ENCODE assay signal across 16 cellular contexts in genomic region chr1:9657521-9658032, GRCh38. TPM values are rescaled to one million over a fixed set of nuclear protein-coding genes. Genes with fewer than 3 reads are reported as not detected.
DNase-seq lines count a peak whose midpoint lies in the region; ATAC-seq and TF ChIP-seq lines count a peak whose summit lies in the region.
"Had no signal": no experiment of that assay in that cellular context is flagged by ENCODE, and none has a peak within 500 bp of the region (broad histone marks: within the 10 kb centered on the region; RNA-seq: fewer than 3 reads in every experiment).

No MANE protein-coding gene starts in this region.

- no peaks in the 10 kb centered on the region for H3K9me3 Mint-ChIP-seq in CD4-positive, alpha-beta memory T cell
- H3K9me3 Mint-ChIP-seq in GM23338 (no peaks in the 10 kb centered on the region), naive B cell (no peaks in the 10 kb centered on the region), nephron progenitor cell (no peaks in the 10 kb centered on the region)
- H3K9me3 Mint-ChIP-seq in activated CD8-positive, alpha-beta T cell treated with anti-CD3 and anti-CD28 coated beads, Interleukin-2, amount 10 ng/mL, durations not matched to agents 7 days and 5 days (ENCODE audit: insufficient read depth) = no peaks in the 10 kb centered on the region
- H3K9me3 Mint-ChIP-seq: neural crest cell had no signal

- no peak overlapping the region for H3K4me3 ChIP-seq in CD4-positive, alpha-beta memory T cell (ENCODE audit: low read length in 2 of 2)
- H3K4me3 ChIP-seq in GM23338 (0 out of 2 replicates have a peak overlapping the region, but pooled peaks have one; percentile 24), tibial artery (no peak overlapping the region)
- H3K4me3 ChIP-seq: testis had no signal

- peaks cover 12 to 49% of the 10 kb centered on the region in 2 donors for H3K36me3 Mint-ChIP-seq in CD4-positive, alpha-beta memory T cell
- H3K36me3 Mint-ChIP-seq in GM23338 (ENCODE audit: low read depth) = no peaks in the 10 kb centered on the region
- peaks cover 75% of the 10 kb centered on the region for H3K36me3 Mint-ChIP-seq in activated CD8-positive, alpha-beta T cell treated with anti-CD3 and anti-CD28 coated beads, Interleukin-2, amount 10 ng/mL, durations not matched to agents 7 days and 5 days (ENCODE audit: low read depth)
- peaks cover 0 to 8% of the 10 kb centered on the region in 2 donors for H3K36me3 Mint-ChIP-seq in naive B cell
- no peaks in the 10 kb centered on the region for H3K36me3 Mint-ChIP-seq in nephron progenitor cell (ENCODE audit: low read depth)

- no peaks in the 10 kb centered on the region for H3K27me3 Mint-ChIP-seq in CD4-positive, alpha-beta memory T cell
- H3K27me3 Mint-ChIP-seq in GM23338 (ENCODE audit: insufficient read depth, low read depth, poor library complexity) (peaks cover 30% of the 10 kb centered on the region), naive B cell (no peaks in the 10 kb centered on the region), nephron progenitor cell (ENCODE audit: low read depth, poor library complexity) (peaks cover 58% of the 10 kb centered on the region)
- H3K27me3 Mint-ChIP-seq in activated CD8-positive, alpha-beta T cell treated with anti-CD3 and anti-CD28 coated beads, Interleukin-2, amount 10 ng/mL, durations not matched to agents 7 days and 5 days (ENCODE audit: low read depth) = no peaks in the 10 kb centered on the region

- H3K27ac Mint-ChIP-seq in CD4-positive, alpha-beta memory T cell = peak overlapping the region; percentile 90 to 97 (median 93)
- H3K27ac Mint-ChIP-seq in GM23338 (peak overlapping the region; percentile 60), naive B cell (peak overlapping the region; percentile 1 to 96 (median 78)), nephron progenitor cell (no peak overlapping the region)
- peak overlapping the region; percentile 83 for H3K27ac Mint-ChIP-seq in activated CD8-positive, alpha-beta T cell treated with anti-CD3 and anti-CD28 coated beads, Interleukin-2, amount 10 ng/mL, durations not matched to agents 7 days and 5 days

- H3K4me3 Mint-ChIP-seq in CD4-positive, alpha-beta memory T cell = peak overlapping the region in 7 of 8 donors; percentile 56 to 98 (median 71)
- H3K4me3 Mint-ChIP-seq in GM23338 (no peak overlapping the region), naive B cell (peak overlapping the region; percentile 55 to 99 (median 68)), nephron progenitor cell (no peak overlapping the region)
- peak overlapping the region; percentile 90 for H3K4me3 Mint-ChIP-seq in activated CD8-positive, alpha-beta T cell treated with anti-CD3 and anti-CD28 coated beads, Interleukin-2, amount 10 ng/mL, durations not matched to agents 7 days and 5 days
- H3K4me3 Mint-ChIP-seq: neural crest cell had no signal

- TF ChIP-seq CTCF in GM23338 (conservative IDR thresholded peaks at IDR 0.05; ENCODE audit: low read depth in 2 of 2) = no peak
- TF ChIP-seq CTCF in nephron progenitor cell (IDR thresholded peaks at IDR 0.05) = no peak
- TF ChIP-seq CTCF in tibial artery (IDR thresholded peaks at IDR 0.05) = no peak

- no peaks in the 10 kb centered on the region for H3K79me2 ChIP-seq in GM23338 (replicated peaks; ENCODE audit: insufficient read depth)

- no peaks in the 10 kb centered on the region for H3K27me3 ChIP-seq in CD4-positive, alpha-beta memory T cell (ENCODE audit: insufficient read depth, low read length)
- H3K27me3 ChIP-seq in GM23338 (ENCODE audit: insufficient read depth) = peaks cover 19% of the 10 kb centered on the region
- H3K27me3 ChIP-seq in tibial artery = peaks cover 0 to 22% of the 10 kb centered on the region in 2 donors
- H3K27me3 ChIP-seq: testis had no signal

- ATAC-seq in GM23338 (peak; percentile 46; the same call in 2 of the 3 replicates), naive B cell (ENCODE audit: low read depth in 2 of 2) (no peak), GM21825 (IDR thresholded peaks at IDR 0.05; ENCODE audit: unreplicated experiment) (no peak)
- ATAC-seq in activated CD8-positive, alpha-beta T cell treated with anti-CD3 and anti-CD28 coated beads, Interleukin-2, amount 10 ng/mL, durations not matched to agents 7 days and 5 days = no peak

- intact Hi-C loops in CD4-positive, alpha-beta memory T cell (cut with micrococcal nuclease) = no loop called here
- intact Hi-C loops in tibial artery (cut with DNase I; ENCODE audit: low total_unique reads) = no loop called here

- POLR2A ChIA-PET in CD4-positive, alpha-beta memory T cell (lab: Charles Lee; ENCODE audit: partially characterized antibody) = interaction anchor here (0.6 to 12.7 kb wide), 5 partner anchors 9 to 58 kb away, joined by 3 to 658 read pairs (median 4); no protein-coding TSS in a partner anchor
- POLR2A ChIA-PET in activated CD8-positive, alpha-beta T cell treated with anti-CD3 and anti-CD28 coated beads, Interleukin-2, amount 10 ng/mL, durations not matched to agents 7 days and 5 days (lab: Charles Lee) = interaction anchor here (0.6 to 10.3 kb wide), 4 partner anchors 9 to 60 kb away, joined by 3 to 355 read pairs (median 64); no protein-coding TSS in a partner anchor

- peak overlapping the region; percentile 95 for H2AFZ ChIP-seq in GM23338

- no peak for DNase-seq in CD4-positive, alpha-beta memory T cell
- peak; percentile 35 for DNase-seq in GM23338 (ENCODE audit: low spot score)
- DNase-seq in activated CD8-positive, alpha-beta T cell treated with anti-CD3 and anti-CD28 coated beads, Interleukin-2, amount 10 ng/mL, durations not matched to agents 7 days and 5 days = no peak
- no peak for DNase-seq in naive B cell
- no peak for DNase-seq in MV-4-11 (lab: John Stamatoyannopoulos, UW)
- no peak for DNase-seq in nephron progenitor cell
- DNase-seq in tibial artery = no peak
- DNase-seq: anterior cingulate cortex, COR-L47, cortex of kidney, GDM1, NCI-H2227 treated with DMSO at 0.1 percent for 48 hours, SK-N-SH, testis had no signal

- peak overlapping the region; percentile 32 for H3K27ac ChIP-seq in CD4-positive, alpha-beta memory T cell (ENCODE audit: low read depth, low read length)
- H3K27ac ChIP-seq in GM23338 (ENCODE audit: low read depth) (no peak overlapping the region), tibial artery (no peak overlapping the region)
- H3K27ac ChIP-seq: testis had no signal

- H3F3A ChIP-seq in GM23338 (replicated peaks; ENCODE audit: low read depth) = 0 out of 2 replicates have a peak, but pooled peaks cover 6% of the 10 kb centered on the region

- peaks cover 50 to 86% (median 67%) of the 10 kb centered on the region in 4 donors for H3K4me1 Mint-ChIP-seq in CD4-positive, alpha-beta memory T cell
- peaks cover 17% of the 10 kb centered on the region for H3K4me1 Mint-ChIP-seq in GM23338
- H3K4me1 Mint-ChIP-seq in activated CD8-positive, alpha-beta T cell treated with anti-CD3 and anti-CD28 coated beads, Interleukin-2, amount 10 ng/mL, durations not matched to agents 7 days and 5 days (ENCODE audit: low read depth) = peaks cover 72% of the 10 kb centered on the region
- peaks cover 56 to 94% (median 81%) of the 10 kb centered on the region in 3 donors for H3K4me1 Mint-ChIP-seq in naive B cell
- peaks cover 15% of the 10 kb centered on the region for H3K4me1 Mint-ChIP-seq in nephron progenitor cell

- CTCF ChIA-PET in CD4-positive, alpha-beta memory T cell (lab: Charles Lee; ENCODE audit: partially characterized antibody) = interaction anchor here (0.8 to 1.8 kb wide), 4 partner anchors 11 to 31 kb away, joined by 3 to 6 read pairs (median 4); no protein-coding TSS in a partner anchor
- CTCF ChIA-PET in activated CD8-positive, alpha-beta T cell treated with anti-CD3 and anti-CD28 coated beads, Interleukin-2, amount 10 ng/mL, durations not matched to agents 7 days and 5 days (lab: Charles Lee) = interaction anchor here (0.9 to 12.0 kb wide), 4 partner anchors 29 to 44 kb away, joined by 3 to 232 read pairs (median 6); no protein-coding TSS in a partner anchor

- H3K9me2 ChIP-seq in GM23338 (ENCODE audit: insufficient read depth) = no peaks in the 10 kb centered on the region
- H3K9me2 ChIP-seq: SK-N-SH had no signal

- peaks cover 78% of the 10 kb centered on the region for H3K4me1 ChIP-seq in CD4-positive, alpha-beta memory T cell (ENCODE audit: insufficient read depth, low read length)
- H3K4me1 ChIP-seq in GM23338 (ENCODE audit: insufficient read depth) = peaks cover 7% of the 10 kb centered on the region
- H3K4me1 ChIP-seq in tibial artery = peaks cover 0 to 3% (median 1%) of the 10 kb centered on the region in 4 donors
- H3K4me1 ChIP-seq: testis had no signal

- H3K4me2 ChIP-seq in GM23338 = peak overlapping the region; percentile 38; the same call in 1 of the 2 replicates
- H3K4me2 ChIP-seq: SK-N-SH had no signal

- H4K20me1 ChIP-seq in GM23338 (replicated peaks; ENCODE audit: insufficient read depth) = no peaks in the 10 kb centered on the region

- no peaks in the 10 kb centered on the region for H3K9me3 ChIP-seq in CD4-positive, alpha-beta memory T cell (ENCODE audit: control insufficient read depth in 1 of 2, low read length in 2 of 2)
- H3K9me3 ChIP-seq in tibial artery = no peaks in the 10 kb centered on the region
- H3K9me3 ChIP-seq: SK-N-SH, testis had no signal

- no peaks in the 10 kb centered on the region for H3K36me3 ChIP-seq in CD4-positive, alpha-beta memory T cell (ENCODE audit: insufficient read depth, low read length)
- no peaks in the 10 kb centered on the region for H3K36me3 ChIP-seq in GM23338 (ENCODE audit: insufficient read depth)
- no peaks in the 10 kb centered on the region for H3K36me3 ChIP-seq in tibial artery

TF ChIP-seq in GM23338, 12 proteins besides CTCF, POLR2A, EP300 and RAD21 (continues in another document):
- TF ChIP-seq EZH2phosphoT487 (IDR thresholded peaks at IDR 0.05; ENCODE audit: unreplicated experiment) (no peak), ZNF331 (CRISPR knock-in tag; IDR thresholded peaks at IDR 0.05; ENCODE audit: low read depth) (no peak)

RNA-seq across cellular contexts. Expression of gene PIK3CD, which starts 6.0 kb away (rescaled TPM):
- total RNA-seq in CD4-positive, alpha-beta memory T cell = 100 to 1,000 TPM; 220 to 236 TPM
- polyA plus RNA-seq in CD4-positive, alpha-beta memory T cell = 100 to 1,000 TPM in 1 of 2 donors, 10 to 100 TPM in 1; 57.1 to 110 TPM
- total RNA-seq in GM23338 (2014; rRNA removed; shearing (Covaris generic)) = 16.8 and 32.1 TPM in 2 replicates
- polyA plus RNA-seq in GM23338 (2016; fragmentation: Nextera tagmentation; extraction: Ambion mirVana) = 6.6 and 7.8 TPM in 2 replicates
- 100 to 1,000 TPM; 283 to 285 TPM for total RNA-seq in activated CD8-positive, alpha-beta T cell treated with anti-CD3 and anti-CD28 coated beads, Interleukin-2, amount 10 ng/mL, durations not matched to agents 7 days and 5 days
- polyA plus RNA-seq in naive B cell (ENCODE audit: low read depth in 6 of 6) = 100 to 1,000 TPM in 1 of 6 donors, 10 to 100 TPM in 5; 29.6 to 105 (median 58.0) TPM

Comparison
In these comparisons a context has a peak if more than half of its experiments do, and no peak if none do; other contexts are left out.
1. H3K4me3 Mint-ChIP-seq: peak in CD4-positive, alpha-beta memory T cell (7 of 8), activated CD8-positive, alpha-beta T cell treated with anti-CD3 and anti-CD28 coated beads, Interleukin-2, amount 10 ng/mL, durations not matched to agents 7 days and 5 days (single experiment) and naive B cell (8 of 8); none in GM23338 (single experiment) and nephron progenitor cell (single experiment).